Comparison of ENCODE assay signal across 8 cellular contexts in genomic region chr12:132489602-132490239, GRCh38. TPM values are rescaled to one million over a fixed set of nuclear protein-coding genes. Genes with fewer than 3 reads are reported as not detected.
A peak's percentile ranks its signal among the peaks of the same experiment; 100 is the strongest.
DNase-seq lines count a peak whose midpoint lies in the region; ATAC-seq and TF ChIP-seq lines count a peak whose summit lies in the region.

FBRSL1 (plus strand) TSS chr12:132490151.

- H3K36me3 ChIP-seq in Caco-2 (ENCODE audit: control insufficient read depth, insufficient read depth, low read length) (no peaks in the 10 kb centered on the region), mucosa of rectum (ENCODE audit: control insufficient read depth in 2 of 2, insufficient read depth in 2 of 2, low read length in 2 of 2) (no peaks in the 10 kb centered on the region)

- DNase-seq in Caco-2 (peak; percentile 87 to 88), OCI-M1 (lab: John Stamatoyannopoulos, UW) (peak; percentile 94), activated T-cell treated with anti-CD3 and anti-CD28 coated beads for 48 hours (ENCODE audit: low read depth) (peak; percentile 87), erythroblast (lab: John Stamatoyannopoulos, UW) (peak; percentile 93 to 96)
- peak; percentile 91 to 92 for DNase-seq in stimulated activated CD8-positive, alpha-beta memory T cell treated with anti-CD3 and anti-CD28 coated beads, Interleukin-4, amount 100 ng/mL, for 1 hour (ENCODE audit: low read depth in 2 of 2, low spot score in 1 of 2)

- peak; percentile 48 for ATAC-seq in GM21528 (IDR thresholded peaks at IDR 0.05; ENCODE audit: low FRiP score, unreplicated experiment)

- CTCF ChIA-PET in Caco-2 (lab: Charles Lee): no interaction called here

- H3K27ac ChIP-seq in mucosa of rectum (ENCODE audit: low read depth in 2 of 2, low read length in 2 of 2): peak within 1 kb of the TSS; percentile 75 to 86

- no TSS peak for BruUV-seq in Caco-2 (replicated peaks; lab: Mats Ljungman, UMichigan)

- POLR2A ChIA-PET in Caco-2 (lab: Charles Lee): no interaction called here

- peaks cover 4% of the 10 kb centered on the region for H3K27me3 Mint-ChIP-seq in Caco-2 (ENCODE audit: insufficient read depth, unreplicated experiment)
- H3K27me3 Mint-ChIP-seq in IgD-negative memory B cell: no peaks in the 10 kb centered on the region

- no peaks in the 10 kb centered on the region for H3K9me3 ChIP-seq in Caco-2
- no peaks in the 10 kb centered on the region for H3K9me3 ChIP-seq in mucosa of rectum (ENCODE audit: control insufficient read depth in 2 of 2, low read length in 2 of 2)

- H3K9ac ChIP-seq in mucosa of rectum (ENCODE audit: low read depth in 1 of 2, low read length in 2 of 2): peak within 1 kb of the TSS; percentile 79 to 81

- H3K27ac Mint-ChIP-seq in Caco-2 (ENCODE audit: unreplicated experiment) (no peak within 1 kb of the TSS), IgD-negative memory B cell (peak within 1 kb of the TSS; percentile 92 to 99 (median 94))

- H3K4me1 ChIP-seq in Caco-2: peaks cover 45% of the 10 kb centered on the region
- H3K4me1 ChIP-seq in mucosa of rectum (ENCODE audit: control insufficient read depth in 2 of 2, insufficient read depth in 2 of 2, low read length in 2 of 2): peaks cover 45 to 49% of the 10 kb centered on the region in 2 donors

- H3K4me3 Mint-ChIP-seq in Caco-2 (ENCODE audit: unreplicated experiment) (peak within 1 kb of the TSS; percentile 70), IgD-negative memory B cell (peak within 1 kb of the TSS; percentile 94 to 97 (median 96))

- H3K36me3 Mint-ChIP-seq in Caco-2 (ENCODE audit: insufficient read depth, unreplicated experiment): peaks cover 26% of the 10 kb centered on the region
- H3K36me3 Mint-ChIP-seq in IgD-negative memory B cell: peaks cover 5% of the 10 kb centered on the region

- H3K27me3 ChIP-seq in Caco-2 (replicated peaks; ENCODE audit: control insufficient read depth, insufficient read depth, low read length) (no peaks in the 10 kb centered on the region), mucosa of rectum (ENCODE audit: control insufficient read depth in 2 of 2, insufficient read depth in 2 of 2, low read length in 2 of 2) (no peaks in the 10 kb centered on the region)

- H3K4me3 ChIP-seq in Caco-2 (ENCODE audit: low read depth, low read length) (peak within 1 kb of the TSS; percentile 82), mucosa of rectum (ENCODE audit: low read length in 2 of 2) (peak within 1 kb of the TSS; percentile 64 to 78)

- H3K9me3 Mint-ChIP-seq in Caco-2 (ENCODE audit: unreplicated experiment) (no peaks in the 10 kb centered on the region), IgD-negative memory B cell (no peaks in the 10 kb centered on the region)

- H3K4me1 Mint-ChIP-seq in Caco-2 (ENCODE audit: low read depth, unreplicated experiment): peaks cover 8% of the 10 kb centered on the region
- peaks cover 25 to 48% (median 31%) of the 10 kb centered on the region in 3 donors for H3K4me1 Mint-ChIP-seq in IgD-negative memory B cell

- intact Hi-C loops in Caco-2 (cut with micrococcal nuclease; ENCODE audit: unreplicated experiment): loop anchor here (5.0 kb wide), 2 partner anchors 57 to 73 kb away; no protein-coding TSS in a partner anchor

- TF ChIP-seq POLR2A in erythroblast (IDR thresholded peaks at IDR 0.05; ENCODE audit: low read length): no peak

- TF ChIP-seq CTCF in Caco-2 (IDR thresholded peaks at IDR 0.05; ENCODE audit: insufficient read depth in 1 of 2, low read depth in 1 of 2, low read length in 1 of 2, severe bottlenecking in 1 of 2, unreplicated experiment in 1 of 2): no peak

RNA-seq across cellular contexts. Expression of gene FBRSL1, which starts in this region (rescaled TPM):
- total RNA-seq in Caco-2 (2022): 90.3 and 96.1 TPM in 2 replicates
- 6.8 TPM for polyA plus RNA-seq in IgD-negative memory B cell

Comparison
In these comparisons a context has a peak if more than half of its experiments do, and no peak if none do; other contexts are left out.
1. Peak in every context shown above with its lines: DNase-seq, ATAC-seq, H3K4me3 ChIP-seq and H3K27ac ChIP-seq.